1 cellular context compared by ENCODE assay signal in genomic region chr11:76380977-76381719, GRCh38.
A peak's percentile ranks its signal among the peaks of the same experiment; 100 is the strongest.
TF ChIP-seq lines count a peak whose summit lies in the region.

GVQW3 (plus strand) TSS chr11:76381323; CDS start chr11:76381829, 506 bp downstream.
THAP12 (minus strand) TSS chr11:76381132; CDS start chr11:76380836, 296 bp downstream.

TF ChIP-seq in HEK293, 187 proteins besides CTCF, POLR2A, EP300 and RAD21 (continued from another document):
- TF ChIP-seq, protein P1, sequence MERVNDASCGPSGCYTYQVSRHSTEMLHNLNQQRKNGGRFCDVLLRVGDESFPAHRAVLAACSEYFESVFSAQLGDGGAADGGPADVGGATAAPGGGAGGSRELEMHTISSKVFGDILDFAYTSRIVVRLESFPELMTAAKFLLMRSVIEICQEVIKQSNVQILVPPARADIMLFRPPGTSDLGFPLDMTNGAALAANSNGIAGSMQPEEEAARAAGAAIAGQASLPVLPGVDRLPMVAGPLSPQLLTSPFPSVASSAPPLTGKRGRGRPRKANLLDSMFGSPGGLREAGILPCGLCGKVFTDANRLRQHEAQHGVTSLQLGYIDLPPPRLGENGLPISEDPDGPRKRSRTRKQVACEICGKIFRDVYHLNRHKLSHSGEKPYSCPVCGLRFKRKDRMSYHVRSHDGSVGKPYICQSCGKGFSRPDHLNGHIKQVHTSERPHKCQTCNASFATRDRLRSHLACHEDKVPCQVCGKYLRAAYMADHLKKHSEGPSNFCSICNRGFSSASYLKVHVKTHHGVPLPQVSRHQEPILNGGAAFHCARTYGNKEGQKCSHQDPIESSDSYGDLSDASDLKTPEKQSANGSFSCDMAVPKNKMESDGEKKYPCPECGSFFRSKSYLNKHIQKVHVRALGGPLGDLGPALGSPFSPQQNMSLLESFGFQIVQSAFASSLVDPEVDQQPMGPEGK (tag by site-specific recombination; IDR thresholded peaks at IDR 0.05) = peak; percentile 90
- TF ChIP-seq ZFP37 (tag by site-specific recombination; IDR thresholded peaks at IDR 0.05) = no peak
- no peak for TF ChIP-seq ZNF658 (tag by site-specific recombination; IDR thresholded peaks at IDR 0.05)
